In genomic region chr12:88182431-88182830, GRCh38 we compare ENCODE assay signal across 25 cellular contexts.
"Had no signal": no experiment of that assay in that cellular context is flagged by ENCODE, and none has a peak within 500 bp of the region (broad histone marks: within the 10 kb centered on the region; RNA-seq: fewer than 3 reads in every experiment).

No MANE protein-coding gene starts in this region.

- H3K27me3 Mint-ChIP-seq: T-cell had no signal

- ATAC-seq: HepG2, T-cell had no signal

- H3K4me1 ChIP-seq: SJSA1 had no signal

- H3K4me3 ChIP-seq: MG63, SJSA1, SK-N-MC had no signal

- H3K27ac ChIP-seq: SJSA1, SK-N-MC had no signal

- H3K9me3 ChIP-seq: MG63, SJSA1 had no signal

- DNase-seq: IMR-90, Karpas-422, KG1, MG63, NCI-H1092, NCI-H1105 treated with DMSO at 0.1 percent for 48 hours, NCI-H1417 treated with DMSO at 0.1 percent for 48 hours, NCI-H146, NCI-H1694 treated with DMSO at 0.1 percent for 48 hours, NCI-H1930, NCI-H2081, NCI-H2107, NCI-H226, NCI-H446, NCI-H510A, NCI-H524 treated with DMSO at 0.1 percent for 48 hours, NCI-H69, NCI-H774, Right ventricle myocardium superior, RPMI8226, SIG-M5, T-cell had no signal

- H3K27me3 ChIP-seq: MG63, SJSA1 had no signal

- H3K4me1 Mint-ChIP-seq: T-cell had no signal

- H3K27ac Mint-ChIP-seq: T-cell had no signal

- H3K4me3 Mint-ChIP-seq: T-cell had no signal
